8 cellular contexts compared by ENCODE assay signal in the genomic region with DNA sequence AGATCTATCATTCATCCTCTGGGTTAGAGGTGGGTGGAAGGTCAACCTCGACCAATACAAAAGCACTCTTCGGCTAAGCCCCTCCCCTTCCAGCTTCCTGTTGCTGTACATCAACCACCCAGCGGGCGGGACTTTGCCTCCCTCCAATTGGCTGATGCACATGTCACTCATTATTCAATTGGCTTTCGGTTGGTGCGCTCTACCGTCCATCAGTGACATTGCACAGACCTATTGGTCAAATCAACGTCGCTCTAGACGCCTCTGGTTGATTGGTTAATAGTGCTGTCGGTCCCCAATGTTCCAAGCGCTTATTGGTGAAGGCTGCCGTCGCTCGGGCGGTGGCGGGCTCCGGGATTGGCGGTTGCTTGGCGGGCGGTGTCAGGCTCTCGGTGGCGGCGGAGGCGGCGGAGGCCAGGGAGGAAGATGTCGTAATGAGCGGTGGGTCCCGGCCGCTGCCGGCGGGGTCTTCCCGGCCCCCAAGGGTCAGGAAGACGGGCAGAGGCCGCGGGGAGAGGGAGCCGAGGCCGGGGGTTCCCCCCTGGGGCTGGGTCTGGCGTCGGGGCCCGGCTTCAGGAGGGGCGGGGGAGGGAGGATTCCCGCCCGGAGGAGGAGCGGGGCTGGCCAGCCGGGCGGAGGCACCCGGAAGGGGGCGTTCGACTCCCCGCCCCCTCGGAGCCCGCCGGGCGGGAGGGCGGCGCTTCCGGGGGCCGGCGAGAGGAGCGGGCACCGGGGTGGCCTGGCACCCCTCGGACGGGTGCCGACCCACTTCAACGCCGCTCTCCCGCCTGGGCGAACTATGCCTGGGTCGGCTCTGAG. TPM values are rescaled to one million over a fixed set of nuclear protein-coding genes. Genes with fewer than 3 reads are reported as not detected.
DNase-seq lines count a peak whose midpoint lies in the region; TF ChIP-seq lines count a peak whose summit lies in the region.

A gene (plus strand): TSS at position 381 of the 816 bp plus-strand sequence. CDS start 51 bp downstream, at position 432.

- POLR2A ChIA-PET in activated CD8-positive, alpha-beta memory T cell treated with anti-CD3 and anti-CD28 coated beads for 36 hours (lab: Charles Lee): interaction anchor here (0.6 to 2.3 kb wide), 8 partner anchors 46 to 75 kb away, joined by 3 to 13 read pairs (median 4); a partner anchor contains a TSS

- TF ChIP-seq CTCF in GM20000 (IDR thresholded peaks at IDR 0.05; ENCODE audit: extremely low read depth, missing control alignments): no peak

- DNase-seq in CMK (ENCODE audit: low read depth) (peak; percentile 100), GM20000 (ENCODE audit: low spot score) (peak; percentile 98), HT-29 (ENCODE audit: low spot score) (peak; percentile 100), NOMO-1 (lab: John Stamatoyannopoulos, UW; ENCODE audit: unreplicated experiment in 2 of 2) (peak; percentile 100), lung microvascular endothelial cell (ENCODE audit: low read depth in 2 of 2) (peak; percentile 100)
- peak; percentile 97 for DNase-seq in effector CD8-positive, alpha-beta T cell (lab: John Stamatoyannopoulos, UW)
- peak; percentile 98 to 100 (median 99) for DNase-seq in stimulated activated CD4-positive, alpha-beta T cell treated with anti-CD3 and anti-CD28 coated beads, TNF-alpha, amount 100 ng/mL, for 48 hours (ENCODE audit: low read depth in 3 of 3)

- CTCF ChIA-PET in activated CD8-positive, alpha-beta memory T cell treated with anti-CD3 and anti-CD28 coated beads for 36 hours (lab: Charles Lee): interaction anchor here (0.7 to 13.9 kb wide), 8 partner anchors 45 to 121 kb away, joined by 3 to 379 read pairs (median 4); a partner anchor contains a TSS

RNA-seq across cellular contexts. Expression of the gene that starts here (rescaled TPM):
- total RNA-seq in HT-29 (2014; rRNA removed; shearing (Covaris generic)): 6.5 and 7.9 TPM in 2 replicates
- 10 to 100 TPM; 15.8 to 18.3 TPM for total RNA-seq in activated CD8-positive, alpha-beta memory T cell treated with anti-CD3 and anti-CD28 coated beads for 36 hours
- total RNA-seq in lung microvascular endothelial cell: 0.87 and 1.8 TPM in 2 replicates

Comparison
In these comparisons a context has a peak if more than half of its experiments do, and no peak if none do; other contexts are left out.
1. Peak in every context shown above with its lines: DNase-seq.